1 cellular context compared by ENCODE assay signal in genomic region chr21:44514218-44514520, GRCh38.
TF ChIP-seq lines count a peak whose summit lies in the region.

No MANE protein-coding gene starts in this region.

TF ChIP-seq in HepG2, 621 proteins besides CTCF, POLR2A, EP300 and RAD21:
- TF ChIP-seq HNRNPL (IDR thresholded peaks at IDR 0.05; ENCODE audit: low read depth, low read length) = 0 out of 2 replicates have a peak, but pooled peaks have one; percentile 9
- peak; percentile 38 for TF ChIP-seq AGO2 (optimal IDR thresholded peaks at IDR 0.05; ENCODE audit: low read depth, low read length)
- peak; percentile 59 for TF ChIP-seq AGO1 (IDR thresholded peaks at IDR 0.05; ENCODE audit: low read depth, low read length, poor library complexity, severe bottlenecking)
- TF ChIP-seq MXI1 (IDR thresholded peaks at IDR 0.05; ENCODE audit: borderline replicate concordance, low read depth, low read length) = no peak
- peak; percentile 27; the same call in 1 of the 2 replicates for TF ChIP-seq POLR2AphosphoS2 (IDR thresholded peaks at IDR 0.05; ENCODE audit: low read depth, low read length)
